1 cellular context compared by ENCODE assay signal in genomic region chr5:72829707-72830106, GRCh38.
TF ChIP-seq lines count a peak whose summit lies in the region.

No MANE protein-coding gene starts in this region.

TF ChIP-seq in H1, 55 proteins besides CTCF, POLR2A, EP300 and RAD21 (continued from another document):
- TF ChIP-seq JUND (IDR thresholded peaks at IDR 0.05; ENCODE audit: low read length) (no peak), MAFK (IDR thresholded peaks at IDR 0.05; ENCODE audit: low read depth, low read length) (no peak), BACH1 (IDR thresholded peaks at IDR 0.05; ENCODE audit: low read length) (no peak), CEBPB (IDR thresholded peaks at IDR 0.05; ENCODE audit: low read depth, low read length) (no peak), SP1 (IDR thresholded peaks at IDR 0.05; ENCODE audit: low read depth, low read length) (no peak), YY1 (IDR thresholded peaks at IDR 0.05; ENCODE audit: low read depth, low read length) (no peak), SIN3A (conservative IDR thresholded peaks at IDR 0.05 in 1 of 2, IDR thresholded peaks at IDR 0.05 in 1 of 2; ENCODE audit: low read depth in 1 of 2, low read length in 2 of 2) (no peak), SP4 (IDR thresholded peaks at IDR 0.05; ENCODE audit: low read length) (no peak), CHD1 (IDR thresholded peaks at IDR 0.05; ENCODE audit: low read depth, low read length) (no peak), SUZ12 (IDR thresholded peaks at IDR 0.05; ENCODE audit: low read length) (no peak), CBX8 (IDR thresholded peaks at IDR 0.05; ENCODE audit: borderline replicate concordance, low read depth, low read length) (no peak), RNF2 (IDR thresholded peaks at IDR 0.05; ENCODE audit: borderline replicate concordance, low read depth, low read length, missing control alignments, poor library complexity, severe bottlenecking) (no peak), BCL11A (IDR thresholded peaks at IDR 0.05; ENCODE audit: low read depth in 2 of 2, low read length in 2 of 2) (no peak), GTF2F1 (IDR thresholded peaks at IDR 0.05; ENCODE audit: borderline replicate concordance, low read depth, low read length) (no peak), PHF8 (conservative IDR thresholded peaks at IDR 0.05; ENCODE audit: low read depth, low read length) (no peak)
